ENCODE assay signal across 29 cellular contexts in genomic region chr9:102779341-102779740, GRCh38.
A peak's percentile ranks its signal among the peaks of the same experiment; 100 is the strongest.
DNase-seq lines count a peak whose midpoint lies in the region; ATAC-seq, FAIRE-seq and TF ChIP-seq lines count a peak whose summit lies in the region.
"Had no signal": no experiment of that assay in that cellular context is flagged by ENCODE, and none has a peak within 500 bp of the region (broad histone marks: within the 10 kb centered on the region; RNA-seq: fewer than 3 reads in every experiment).

No MANE protein-coding gene starts in this region.

- H3K4me1 ChIP-seq in psoas muscle, result no peaks in the 10 kb centered on the region
- H3K4me1 ChIP-seq: BLaER1, transverse colon had no signal

- TF ChIP-seq POLR2A in H54 (IDR thresholded peaks at IDR 0.05; ENCODE audit: low read depth, low read length), result no peak

- H3K27me3 ChIP-seq in psoas muscle (ENCODE audit: insufficient read depth in 3 of 3, low read length in 2 of 3), result no peaks in the 10 kb centered on the region
- H3K27me3 ChIP-seq: BLaER1, transverse colon had no signal

- peak overlapping the region; percentile 82 for H3K27ac Mint-ChIP-seq in chondrocyte (ENCODE audit: unreplicated experiment)
- H3K27ac Mint-ChIP-seq: activated CD4-positive, alpha-beta memory T cell treated with anti-CD3 and anti-CD28 coated beads for 36 hours; activated naive CD4-positive, alpha-beta T cell treated with anti-CD3 and anti-CD28 coated beads, Interleukin-2, amount 50 U/mL, for 72 hours; activated T-helper 17 cell treated with anti-CD3 and anti-CD28 coated beads, Interleukin-2, amount 50 U/mL, for 72 hours; natural killer cell had no signal

- no peak overlapping the region for H3K4me3 ChIP-seq in retinal pigment epithelial cell (ENCODE audit: low read length)
- no peak overlapping the region for H3K4me3 ChIP-seq in psoas muscle
- H3K4me3 ChIP-seq: BLaER1, skin epidermis, transverse colon had no signal

- peaks cover 34% of the 10 kb centered on the region for H3K4me1 Mint-ChIP-seq in chondrocyte (ENCODE audit: low read depth)
- H3K4me1 Mint-ChIP-seq: activated T-helper 17 cell treated with anti-CD3 and anti-CD28 coated beads, Interleukin-2, amount 50 U/mL, for 72 hours; natural killer cell had no signal

- no peak overlapping the region for H3K4me3 Mint-ChIP-seq in chondrocyte (ENCODE audit: unreplicated experiment)
- H3K4me3 Mint-ChIP-seq: activated CD4-positive, alpha-beta memory T cell treated with anti-CD3 and anti-CD28 coated beads for 36 hours; activated T-helper 17 cell treated with anti-CD3 and anti-CD28 coated beads, Interleukin-2, amount 50 U/mL, for 72 hours; natural killer cell had no signal

- DNase-seq in H54 (ENCODE audit: insufficient read length, low spot score), result peak; percentile 1
- peak; percentile 16 for DNase-seq in NCI-H69 (lab: John Stamatoyannopoulos, UW)
- DNase-seq in chondrocyte (ENCODE audit: low spot score), result no peak
- peak; percentile 73 for DNase-seq in retinal pigment epithelial cell (ENCODE audit: low read depth)
- DNase-seq in psoas muscle, result no peak
- no peak for DNase-seq in inferior parietal cortex (ENCODE audit: extremely low spot score)
- DNase-seq: activated CD4-positive, alpha-beta memory T cell treated with anti-CD3 and anti-CD28 coated beads for 36 hours; activated CD8-positive, alpha-beta memory T cell treated with anti-CD3 and anti-CD28 coated beads, Interleukin-2, amount 50 U/mL, for 4 hours; anterior cingulate cortex; central memory CD4-positive, alpha-beta T cell; COR-L47; DMS79; midbrain; natural killer cell; NCI-H1092; NCI-H187 treated with DMSO at 0.1 percent for 48 hours; NCI-H526 treated with DMSO at 0.1 percent for 48 hours; stimulated activated CD4-positive, alpha-beta T cell treated with anti-CD3 and anti-CD28 coated beads, Interleukin-1b, Interleukin-23, amount 100 ng/mL, for 48 hours; T-helper 1 cell; transverse colon had no signal

- no peaks in the 10 kb centered on the region for H3K36me3 ChIP-seq in psoas muscle (ENCODE audit: insufficient read depth in 1 of 2, low read depth in 1 of 2)
- H3K36me3 ChIP-seq: BLaER1, transverse colon had no signal

- no peak for TF ChIP-seq CTCF in chondrocyte (IDR thresholded peaks at IDR 0.05)
- no peak for TF ChIP-seq CTCF in retinal pigment epithelial cell (conservative IDR thresholded peaks at IDR 0.05; ENCODE audit: low read depth, low read length)
- TF ChIP-seq CTCF in psoas muscle (IDR thresholded peaks at IDR 0.05), result no peak

- ATAC-seq in GM19395 (IDR thresholded peaks at IDR 0.05; ENCODE audit: unreplicated experiment) (no peak), psoas muscle (no peak)
- ATAC-seq: activated CD4-positive, CD25-positive, alpha-beta regulatory T cell treated with anti-CD3 and anti-CD28 coated beads, Interleukin-2, amount 50 U/mL, for 24 hours; activated naive CD4-positive, alpha-beta T cell treated with anti-CD3 and anti-CD28 coated beads, Interleukin-2, amount 50 U/mL, for 72 hours; activated T-helper 17 cell treated with anti-CD3 and anti-CD28 coated beads, Interleukin-2, amount 50 U/mL, for 72 hours; natural killer cell had no signal

- H3K9me3 Mint-ChIP-seq in chondrocyte (ENCODE audit: low read depth), result peaks cover 6% of the 10 kb centered on the region

- no peak overlapping the region for H3K27ac ChIP-seq in psoas muscle
- H3K27ac ChIP-seq: BLaER1, skin epidermis, transverse colon had no signal

- H3K27me3 Mint-ChIP-seq in chondrocyte (ENCODE audit: low read depth), result peaks cover 3% of the 10 kb centered on the region
- H3K27me3 Mint-ChIP-seq: activated CD4-positive, alpha-beta memory T cell treated with anti-CD3 and anti-CD28 coated beads for 36 hours; activated T-helper 17 cell treated with anti-CD3 and anti-CD28 coated beads, Interleukin-2, amount 50 U/mL, for 72 hours had no signal

- peaks cover 2% of the 10 kb centered on the region for H3K36me3 Mint-ChIP-seq in chondrocyte (ENCODE audit: low read depth)
- H3K36me3 Mint-ChIP-seq: activated CD4-positive, alpha-beta memory T cell treated with anti-CD3 and anti-CD28 coated beads for 36 hours; activated naive CD4-positive, alpha-beta T cell treated with anti-CD3 and anti-CD28 coated beads, Interleukin-2, amount 50 U/mL, for 72 hours had no signal

- no peak for FAIRE-seq in H54 (lab: Jason Lieb, UNC)
- FAIRE-seq: GM19239, keratinocyte, TTC549 had no signal

- intact Hi-C loops in psoas muscle (cut with DNase I), result no loop called here

- H3K9me3 ChIP-seq in psoas muscle, result no peaks in the 10 kb centered on the region
- H3K9me3 ChIP-seq: BLaER1, transverse colon had no signal

Comparison
In these comparisons a context has a peak if more than half of its experiments do, and no peak if none do; other contexts are left out.
1. DNase-seq: peak in H54 (single experiment), NCI-H69 (single experiment) and retinal pigment epithelial cell (single experiment); none in chondrocyte (single experiment), psoas muscle (0 of 2) and inferior parietal cortex (single experiment).